ENCODE assay signal across 8 cellular contexts in the genomic region with DNA sequence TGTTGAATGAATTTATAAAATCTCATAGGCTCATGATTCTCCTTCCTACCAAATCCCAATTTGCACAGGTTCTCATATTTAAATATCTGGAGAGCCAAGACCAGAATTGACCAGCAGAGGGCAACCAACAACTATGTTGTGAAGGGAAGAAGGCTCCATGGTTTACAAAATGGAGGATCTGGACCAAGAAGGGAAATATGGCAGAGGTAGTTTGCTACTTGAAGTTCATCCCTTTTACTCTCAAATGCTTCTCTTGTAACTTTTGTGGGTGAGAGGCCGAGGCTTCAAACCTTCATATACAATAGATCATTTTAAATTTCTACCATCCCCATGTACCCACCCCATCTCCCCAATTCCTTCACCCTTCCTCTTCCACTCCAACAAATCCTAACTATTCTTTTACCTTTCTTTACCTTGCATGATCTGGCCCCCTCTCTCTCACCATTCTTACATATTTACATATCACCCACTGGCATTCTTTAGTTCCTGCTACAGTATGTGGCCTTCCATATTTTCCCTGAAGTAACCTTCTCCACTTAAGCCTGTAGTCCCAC. TPM values are rescaled to one million over a fixed set of nuclear protein-coding genes. Genes with fewer than 3 reads are reported as not detected.
DNase-seq lines count a peak whose midpoint lies in the region; ATAC-seq and TF ChIP-seq lines count a peak whose summit lies in the region.

No MANE protein-coding gene starts in this region.

- intact Hi-C loops in activated T-helper 1 cell treated with anti-CD3 and anti-CD28 coated beads, Interleukin-12 subunit alpha, Interleukin-12 subunit beta, Interleukin-2, Interleukin-4 antibody, amounts not matched to agents 30 ng/mL and 10 ng/mL and 1 ng/mL, durations not matched to agents 14 hours and 24 hours and 36 hours (cut with micrococcal nuclease): loop anchor here (1.0 to 5.0 kb wide), 6 partner anchors 31 to 275 kb away; partner anchors contain the start of genes ANKRD52, APOF, COQ10A and NABP2

- H3K36me3 Mint-ChIP-seq in activated T-helper 1 cell treated with anti-CD3 and anti-CD28 coated beads, Interleukin-12 subunit alpha, Interleukin-12 subunit beta, Interleukin-2, Interleukin-4 antibody, amounts not matched to agents 30 ng/mL and 10 ng/mL and 1 ng/mL, durations not matched to agents 14 hours and 24 hours and 36 hours (ENCODE audit: low read depth): peaks cover 5% of the 10 kb centered on the region
- peaks cover 12% of the 10 kb centered on the region for H3K36me3 Mint-ChIP-seq in type B pancreatic cell

- H3K27me3 ChIP-seq in osteoblast (ENCODE audit: insufficient read depth, low read length): no peaks in the 10 kb centered on the region

- no peak overlapping the region for H3K27ac ChIP-seq in osteoblast (ENCODE audit: low read depth, low read length)

- H3K4me1 ChIP-seq in osteoblast (ENCODE audit: insufficient read depth, low read length): peaks cover 25% of the 10 kb centered on the region

- no peak overlapping the region for H3K4me2 ChIP-seq in osteoblast (ENCODE audit: insufficient read depth, low read length)

- peak; percentile 93 for DNase-seq in ELR (ENCODE audit: low read depth)
- DNase-seq in M059J (ENCODE audit: low read depth): peak; percentile 84
- peak; percentile 90 for DNase-seq in RPMI8226
- DNase-seq in activated T-helper 1 cell treated with anti-CD3 and anti-CD28 coated beads, Interleukin-12 subunit alpha, Interleukin-12 subunit beta, Interleukin-2, Interleukin-4 antibody, amounts not matched to agents 30 ng/mL and 10 ng/mL and 1 ng/mL, durations not matched to agents 14 hours and 24 hours and 36 hours (ENCODE audit: low spot score): peak; percentile 64
- peak; percentile 93 for DNase-seq in fibroblast of peridontal ligament (ENCODE audit: extremely low read depth)
- DNase-seq in osteoblast (ENCODE audit: insufficient read length, low spot score, missing footprints): peak; percentile 90
- DNase-seq in type B pancreatic cell (ENCODE audit: extremely low spot score, unreplicated experiment): no peak

- peaks cover 32% of the 10 kb centered on the region for H3K4me1 Mint-ChIP-seq in activated T-helper 1 cell treated with anti-CD3 and anti-CD28 coated beads, Interleukin-12 subunit alpha, Interleukin-12 subunit beta, Interleukin-2, Interleukin-4 antibody, amounts not matched to agents 30 ng/mL and 10 ng/mL and 1 ng/mL, durations not matched to agents 14 hours and 24 hours and 36 hours (ENCODE audit: low read depth)
- peaks cover 14% of the 10 kb centered on the region for H3K4me1 Mint-ChIP-seq in type B pancreatic cell (ENCODE audit: unreplicated experiment)

- peaks cover 14% of the 10 kb centered on the region for H3K79me2 ChIP-seq in osteoblast (ENCODE audit: insufficient read depth, low read length)

- no peak overlapping the region for H3K4me3 ChIP-seq in osteoblast (ENCODE audit: insufficient read depth, low read length)

- H3K9me3 Mint-ChIP-seq in activated T-helper 1 cell treated with anti-CD3 and anti-CD28 coated beads, Interleukin-12 subunit alpha, Interleukin-12 subunit beta, Interleukin-2, Interleukin-4 antibody, amounts not matched to agents 30 ng/mL and 10 ng/mL and 1 ng/mL, durations not matched to agents 14 hours and 24 hours and 36 hours: no peaks in the 10 kb centered on the region
- H3K9me3 Mint-ChIP-seq in type B pancreatic cell: no peaks in the 10 kb centered on the region

- H3K27ac Mint-ChIP-seq in activated T-helper 1 cell treated with anti-CD3 and anti-CD28 coated beads, Interleukin-12 subunit alpha, Interleukin-12 subunit beta, Interleukin-2, Interleukin-4 antibody, amounts not matched to agents 30 ng/mL and 10 ng/mL and 1 ng/mL, durations not matched to agents 14 hours and 24 hours and 36 hours: peak overlapping the region; percentile 59
- peak overlapping the region; percentile 50 for H3K27ac Mint-ChIP-seq in type B pancreatic cell

- no peaks in the 10 kb centered on the region for H3K36me3 ChIP-seq in osteoblast (ENCODE audit: insufficient read depth, low read length)

- peak overlapping the region; percentile 78 for H2AFZ ChIP-seq in osteoblast (ENCODE audit: low read length)

- TF ChIP-seq CTCF in osteoblast (IDR thresholded peaks at IDR 0.05; ENCODE audit: extremely low read depth, low read depth, low read length) (peak; percentile 87), type B pancreatic cell (conservative IDR thresholded peaks at IDR 0.05) (peak; percentile 89)

- ATAC-seq in HG03520 (IDR thresholded peaks at IDR 0.05; ENCODE audit: unreplicated experiment): no peak

- H3K9me3 ChIP-seq in osteoblast (ENCODE audit: low read depth, low read length): no peaks in the 10 kb centered on the region

- H3K27me3 Mint-ChIP-seq in activated T-helper 1 cell treated with anti-CD3 and anti-CD28 coated beads, Interleukin-12 subunit alpha, Interleukin-12 subunit beta, Interleukin-2, Interleukin-4 antibody, amounts not matched to agents 30 ng/mL and 10 ng/mL and 1 ng/mL, durations not matched to agents 14 hours and 24 hours and 36 hours (ENCODE audit: insufficient read depth): peaks cover 2% of the 10 kb centered on the region
- peaks cover 7% of the 10 kb centered on the region for H3K27me3 Mint-ChIP-seq in type B pancreatic cell

- H3K4me3 Mint-ChIP-seq in activated T-helper 1 cell treated with anti-CD3 and anti-CD28 coated beads, Interleukin-12 subunit alpha, Interleukin-12 subunit beta, Interleukin-2, Interleukin-4 antibody, amounts not matched to agents 30 ng/mL and 10 ng/mL and 1 ng/mL, durations not matched to agents 14 hours and 24 hours and 36 hours: no peak overlapping the region
- peak overlapping the region; percentile 57 for H3K4me3 Mint-ChIP-seq in type B pancreatic cell

- H4K20me1 ChIP-seq in osteoblast (ENCODE audit: insufficient read depth, low read length): peaks cover 6% of the 10 kb centered on the region

RNA-seq across cellular contexts. Expression of gene SMARCC2, which starts 3.8 kb away (rescaled TPM):
- 32.4 and 34.5 TPM in 2 replicates for total RNA-seq in M059J (2014; rRNA removed; shearing (Covaris generic))
- total RNA-seq in activated T-helper 1 cell treated with anti-CD3 and anti-CD28 coated beads, Interleukin-12 subunit alpha, Interleukin-12 subunit beta, Interleukin-2, Interleukin-4 antibody, amounts not matched to agents 30 ng/mL and 10 ng/mL and 1 ng/mL, durations not matched to agents 14 hours and 24 hours and 36 hours: 124 and 132 TPM in 2 replicates
- total RNA-seq in osteoblast (65.9 and 70.4 TPM in 2 replicates), type B pancreatic cell (ENCODE audit: low replicate concordance) (92.8 and 147 TPM in 2 replicates)

RNA-seq across cellular contexts. Expression of gene RNF41, which starts 28.6 kb away (rescaled TPM):
- total RNA-seq in M059J (2014; rRNA removed; shearing (Covaris generic)): 42.8 and 54.9 TPM in 2 replicates
- 46.9 and 47.2 TPM in 2 replicates for total RNA-seq in activated T-helper 1 cell treated with anti-CD3 and anti-CD28 coated beads, Interleukin-12 subunit alpha, Interleukin-12 subunit beta, Interleukin-2, Interleukin-4 antibody, amounts not matched to agents 30 ng/mL and 10 ng/mL and 1 ng/mL, durations not matched to agents 14 hours and 24 hours and 36 hours
- total RNA-seq in osteoblast (155 and 159 TPM in 2 replicates), type B pancreatic cell (ENCODE audit: low replicate concordance) (33.7 and 37.7 TPM in 2 replicates)

RNA-seq across cellular contexts. Expression of gene NABP2, which starts 31.0 kb away (rescaled TPM):
- 64.4 and 73.3 TPM in 2 replicates for total RNA-seq in M059J (2014; rRNA removed; shearing (Covaris generic))
- 97.5 and 102 TPM in 2 replicates for total RNA-seq in activated T-helper 1 cell treated with anti-CD3 and anti-CD28 coated beads, Interleukin-12 subunit alpha, Interleukin-12 subunit beta, Interleukin-2, Interleukin-4 antibody, amounts not matched to agents 30 ng/mL and 10 ng/mL and 1 ng/mL, durations not matched to agents 14 hours and 24 hours and 36 hours
- total RNA-seq in osteoblast (26.8 and 27.4 TPM in 2 replicates), type B pancreatic cell (ENCODE audit: low replicate concordance) (37.5 and 40.0 TPM in 2 replicates)

RNA-seq across cellular contexts. Expression of gene MYL6, which starts 34.9 kb away (rescaled TPM):
- 2,913 and 3,348 TPM in 2 replicates for total RNA-seq in M059J (2014; rRNA removed; shearing (Covaris generic))
- total RNA-seq in activated T-helper 1 cell treated with anti-CD3 and anti-CD28 coated beads, Interleukin-12 subunit alpha, Interleukin-12 subunit beta, Interleukin-2, Interleukin-4 antibody, amounts not matched to agents 30 ng/mL and 10 ng/mL and 1 ng/mL, durations not matched to agents 14 hours and 24 hours and 36 hours: 786 and 802 TPM in 2 replicates
- total RNA-seq in osteoblast (848 and 873 TPM in 2 replicates), type B pancreatic cell (ENCODE audit: low replicate concordance) (1,223 and 1,943 TPM in 2 replicates)

RNA-seq across cellular contexts. Expression of gene SLC39A5, which starts 36.7 kb away (rescaled TPM):
- total RNA-seq in M059J (2014; rRNA removed; shearing (Covaris generic)): not detected in 2 replicates
- 0.54 and 1.4 TPM in 2 replicates for total RNA-seq in activated T-helper 1 cell treated with anti-CD3 and anti-CD28 coated beads, Interleukin-12 subunit alpha, Interleukin-12 subunit beta, Interleukin-2, Interleukin-4 antibody, amounts not matched to agents 30 ng/mL and 10 ng/mL and 1 ng/mL, durations not matched to agents 14 hours and 24 hours and 36 hours
- total RNA-seq in osteoblast: not detected in 2 replicates
- 23.0 and 37.7 TPM in 2 replicates for total RNA-seq in type B pancreatic cell (ENCODE audit: low replicate concordance)
